In the genomic region with DNA sequence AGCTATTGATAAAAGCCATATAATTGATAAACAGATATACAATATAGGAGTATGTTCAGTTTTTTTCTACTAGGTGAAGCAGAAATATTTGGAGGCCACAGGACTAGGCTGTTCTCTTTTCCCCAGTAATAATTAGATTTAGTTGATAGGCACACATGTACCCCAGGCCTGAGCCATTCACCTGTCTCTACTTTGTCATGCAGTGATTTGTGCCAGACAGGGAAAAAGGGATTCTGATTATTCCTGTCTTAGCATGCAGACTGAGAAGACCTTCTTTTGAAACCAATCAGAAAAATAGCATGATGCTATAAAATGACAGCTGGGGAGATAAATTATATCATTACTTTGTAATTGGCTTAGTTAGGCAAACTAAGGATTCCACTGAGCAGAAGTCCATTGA, we compare ENCODE assay signal across 14 cellular contexts.
DNase-seq lines count a peak whose midpoint lies in the region; TF ChIP-seq lines count a peak whose summit lies in the region.
"Had no signal": no experiment of that assay in that cellular context is flagged by ENCODE, and none has a peak within 500 bp of the region (broad histone marks: within the 10 kb centered on the region; RNA-seq: fewer than 3 reads in every experiment).

No MANE protein-coding gene starts in this region.

- TF ChIP-seq CTCF in brain microvascular endothelial cell (IDR thresholded peaks at IDR 0.05; ENCODE audit: low read depth, low read length, missing control alignments), result no peak
- no peak for TF ChIP-seq CTCF in spleen (IDR thresholded peaks at IDR 0.05 in 8 of 11, conservative IDR thresholded peaks at IDR 0.05 in 3 of 11)
- TF ChIP-seq CTCF in HFFc6 (IDR thresholded peaks at IDR 0.05), result no peak

- no peak overlapping the region for H3K4me3 Mint-ChIP-seq in activated T-cell treated with anti-CD3 and anti-CD28 coated beads, Interleukin-2, amount 50 U/mL, for 24 hours
- no peak overlapping the region for H3K4me3 Mint-ChIP-seq in HFFc6

- H3K27me3 ChIP-seq in brain microvascular endothelial cell (replicated peaks), result no peaks in the 10 kb centered on the region
- no peaks in the 10 kb centered on the region for H3K27me3 ChIP-seq in spleen (replicated peaks in 1 of 7)
- H3K27me3 ChIP-seq: pancreas, uterus had no signal

- TF ChIP-seq POLR2A in spleen (IDR thresholded peaks at IDR 0.05), result no peak

- intact Hi-C loops in spleen (cut with DNase I; ENCODE audit: low total_unique reads), result no loop called here

- H3K27me3 Mint-ChIP-seq in activated T-cell treated with anti-CD3 and anti-CD28 coated beads, Interleukin-2, amount 50 U/mL, for 24 hours, result no peaks in the 10 kb centered on the region
- H3K27me3 Mint-ChIP-seq in HFFc6 (ENCODE audit: insufficient read depth), result no peaks in the 10 kb centered on the region; the same call in none of the 2 replicates

- H3K4me3 ChIP-seq in brain microvascular endothelial cell (ENCODE audit: low read depth, low read length) (no peak overlapping the region), spleen (no peak overlapping the region)
- H3K4me3 ChIP-seq: pancreas, uterus had no signal

- no peaks in the 10 kb centered on the region for H3K9me3 ChIP-seq in spleen
- H3K9me3 ChIP-seq: Caco-2, pancreas, uterus had no signal

- peaks cover 39% of the 10 kb centered on the region for H3K36me3 Mint-ChIP-seq in activated T-cell treated with anti-CD3 and anti-CD28 coated beads, Interleukin-2, amount 50 U/mL, for 24 hours (ENCODE audit: low read depth)
- peaks cover 33% of the 10 kb centered on the region for H3K36me3 Mint-ChIP-seq in HFFc6 (ENCODE audit: low read depth)

- peaks cover 71% of the 10 kb centered on the region for H3K4me1 Mint-ChIP-seq in activated T-cell treated with anti-CD3 and anti-CD28 coated beads, Interleukin-2, amount 50 U/mL, for 24 hours (ENCODE audit: low read depth)
- H3K4me1 Mint-ChIP-seq in HFFc6 (ENCODE audit: low read depth), result peaks cover 82% of the 10 kb centered on the region

- H3K4me1 ChIP-seq in spleen, result peaks cover 41 to 99% (median 83%) of the 10 kb centered on the region in 6 donors
- H3K4me1 ChIP-seq: Caco-2, pancreas, uterus had no signal

- peak overlapping the region; percentile 81 for H3K27ac Mint-ChIP-seq in activated T-cell treated with anti-CD3 and anti-CD28 coated beads, Interleukin-2, amount 50 U/mL, for 24 hours
- no peak overlapping the region for H3K27ac Mint-ChIP-seq in HFFc6

- peaks cover 3% of the 10 kb centered on the region for H3K9me3 Mint-ChIP-seq in activated T-cell treated with anti-CD3 and anti-CD28 coated beads, Interleukin-2, amount 50 U/mL, for 24 hours
- no peaks in the 10 kb centered on the region for H3K9me3 Mint-ChIP-seq in HFFc6

- H3K36me3 ChIP-seq in brain microvascular endothelial cell (replicated peaks), result no peaks in the 10 kb centered on the region
- no peaks in the 10 kb centered on the region for H3K36me3 ChIP-seq in spleen
- H3K36me3 ChIP-seq: pancreas, uterus had no signal

- DNase-seq in activated T-cell treated with anti-CD3 and anti-CD28 coated beads, Interleukin-2, amount 50 U/mL, for 24 hours, result no peak
- no peak for DNase-seq in activated T-cell treated with anti-CD3 and anti-CD28 coated beads for 4 hours
- DNase-seq in NCI-H82 (lab: John Stamatoyannopoulos, UW), result peak; percentile 88
- no peak for DNase-seq in brain microvascular endothelial cell
- no peak for DNase-seq in spleen
- DNase-seq in HFFc6, result no peak
- no peak for DNase-seq in ecto neural progenitor cell (ENCODE audit: low spot score)
- DNase-seq in substantia nigra (lab: John Stamatoyannopoulos, UW), result no peak
- DNase-seq: Caco-2, H7, left ventricle myocardium superior, NCI-H2029, pancreas, uterus had no signal

- in situ Hi-C loops in brain microvascular endothelial cell (cut with HindIII; ENCODE audit: low pct_ligation_motif_present, low sequenced_read_pairs), result no loop called here

- H3K27ac ChIP-seq in brain microvascular endothelial cell (peak overlapping the region; percentile 82), spleen (peak overlapping the region in 7 of 8 donors; percentile 7 to 89 (median 84)), substantia nigra (ENCODE audit: low read depth, low read length, poor library complexity, severe bottlenecking) (no peak overlapping the region)
- H3K27ac ChIP-seq: pancreas, uterus had no signal
